Comparison of ENCODE assay signal across 15 cellular contexts in the genomic region with DNA sequence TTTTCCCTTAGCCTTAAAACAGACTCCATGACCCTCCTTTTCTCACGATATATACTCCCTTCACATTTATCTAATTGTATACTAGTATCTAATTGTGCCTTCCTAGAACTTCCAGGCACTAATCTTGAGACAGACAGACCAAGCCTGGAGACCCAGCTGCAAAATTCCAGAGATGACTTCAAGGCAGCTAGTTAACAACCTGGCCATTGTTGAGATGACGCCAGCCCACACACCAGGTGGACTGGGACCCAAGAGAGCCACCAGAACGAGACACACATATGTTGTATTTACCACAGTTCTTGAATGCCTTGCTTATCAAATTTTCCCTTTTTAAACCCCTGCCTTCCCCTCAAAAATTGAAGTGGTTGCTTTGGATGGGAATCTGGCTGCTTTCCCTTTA.
"Had no signal": no experiment of that assay in that cellular context is flagged by ENCODE, and none has a peak within 500 bp of the region (broad histone marks: within the 10 kb centered on the region; RNA-seq: fewer than 3 reads in every experiment).

No MANE protein-coding gene starts in this region.

- H3K27me3 ChIP-seq: hepatocyte, right atrium auricular region, sigmoid colon had no signal

- H3K4me2 ChIP-seq: hepatocyte had no signal

- H3K27ac ChIP-seq: coronary artery, hepatocyte, right atrium auricular region, skin epidermis had no signal

- DNase-seq: effector CD4-positive, alpha-beta T cell; foreskin melanocyte; head of caudate nucleus; left colon; left ventricle myocardium superior; mucosa of descending colon; naive thymus-derived CD8-positive, alpha-beta T cell; posterior cingulate gyrus; sigmoid colon; stimulated activated naive CD4-positive, alpha-beta T cell treated with Interleukin-2 at 50 U/mL for 16 hours had no signal

- H3K36me3 ChIP-seq: right atrium auricular region, sigmoid colon had no signal

- H3K79me2 ChIP-seq: hepatocyte had no signal

- H3K4me3 ChIP-seq: coronary artery, hepatocyte, lung, mucosa of descending colon, right atrium auricular region, sigmoid colon, skin epidermis had no signal
